20 cellular contexts compared by ENCODE assay signal in genomic region chr12:104975621-104976343, GRCh38.
DNase-seq lines count a peak whose midpoint lies in the region; ATAC-seq and TF ChIP-seq lines count a peak whose summit lies in the region.
"Had no signal": no experiment of that assay in that cellular context is flagged by ENCODE, and none has a peak within 500 bp of the region (broad histone marks: within the 10 kb centered on the region; RNA-seq: fewer than 3 reads in every experiment).

No MANE protein-coding gene starts in this region.

- H4K20me1 ChIP-seq in OCI-LY3 (ENCODE audit: insufficient read depth, low read length) = no peaks in the 10 kb centered on the region

- H3K36me3 ChIP-seq in ACC112 (ENCODE audit: insufficient read depth, low read length) (no peaks in the 10 kb centered on the region), OCI-LY3 (replicated peaks; ENCODE audit: low read depth, low read length) (no peaks in the 10 kb centered on the region)
- no peaks in the 10 kb centered on the region for H3K36me3 ChIP-seq in effector memory CD4-positive, alpha-beta T cell (ENCODE audit: control insufficient read depth, insufficient read depth, low read length)
- H3K36me3 ChIP-seq: cardiac muscle cell, left ventricle myocardium inferior, spleen had no signal

- H2AFZ ChIP-seq in ACC112 (ENCODE audit: low read length, unreplicated experiment) (no peak overlapping the region), OCI-LY3 (ENCODE audit: low read depth, low read length) (no peak overlapping the region)

- no peak for ATAC-seq in GM18519 (IDR thresholded peaks at IDR 0.05; ENCODE audit: low FRiP score, unreplicated experiment)
- ATAC-seq: activated CD8-positive, alpha-beta memory T cell treated with anti-CD3 and anti-CD28 coated beads, Interleukin-2, amount 10 ng/mL, durations not matched to agents 7 days and 5 days; Panc1 had no signal

- H3K79me2 ChIP-seq in ACC112 (ENCODE audit: control insufficient read depth, insufficient read depth, low read length, unreplicated experiment) = no peaks in the 10 kb centered on the region
- no peaks in the 10 kb centered on the region for H3K79me2 ChIP-seq in OCI-LY3 (ENCODE audit: low read length)

- no peaks in the 10 kb centered on the region for H3K27me3 ChIP-seq in ACC112 (ENCODE audit: insufficient read depth, low read length)
- no peaks in the 10 kb centered on the region for H3K27me3 ChIP-seq in OCI-LY3 (ENCODE audit: low read depth, low read length)
- no peaks in the 10 kb centered on the region for H3K27me3 ChIP-seq in effector memory CD4-positive, alpha-beta T cell (replicated peaks; ENCODE audit: control insufficient read depth, insufficient read depth, low read length, poor library complexity, severe bottlenecking)
- H3K27me3 ChIP-seq: cardiac muscle cell, spleen had no signal

- H3K9me3 ChIP-seq in OCI-LY3 (ENCODE audit: insufficient read depth, low read length) = no peaks in the 10 kb centered on the region
- H3K9me3 ChIP-seq in effector memory CD4-positive, alpha-beta T cell (ENCODE audit: control insufficient read depth, low read length) = no peaks in the 10 kb centered on the region
- H3K9me3 ChIP-seq: left ventricle myocardium inferior, spleen had no signal

- peak overlapping the region; percentile 42 for H3K4me2 ChIP-seq in OCI-LY3 (ENCODE audit: low read length)

- H3K4me3 ChIP-seq in ACC112 (ENCODE audit: low read depth, low read length) = no peak overlapping the region
- H3K4me3 ChIP-seq in OCI-LY3 (ENCODE audit: low read length) = no peak overlapping the region
- no peak overlapping the region for H3K4me3 ChIP-seq in effector memory CD4-positive, alpha-beta T cell (ENCODE audit: insufficient read depth, low read depth, low read length, poor library complexity, severe bottlenecking)
- H3K4me3 ChIP-seq: cardiac muscle cell, left ventricle myocardium inferior, spleen had no signal

- peak; percentile 35 for DNase-seq in HCEC 1CT
- no peak for DNase-seq in epithelial cell of prostate (ENCODE audit: low read depth, low spot score)
- no peak for DNase-seq in effector memory CD4-positive, alpha-beta T cell
- DNase-seq in DMS153 (lab: John Stamatoyannopoulos, UW) = no peak
- DNase-seq in substantia nigra (lab: John Stamatoyannopoulos, UW) = no peak
- DNase-seq: activated CD4-positive, CD25-positive, alpha-beta regulatory T cell; activated CD8-positive, alpha-beta memory T cell treated with anti-CD3 and anti-CD28 coated beads, Interleukin-2, amount 10 ng/mL, durations not matched to agents 7 days and 5 days; activated naive CD4-positive, alpha-beta T cell treated with Interleukin-2 at 50 U/mL for 16 hours; COR-L47; GDM1; left ventricle myocardium inferior; NCI-H1930; NCI-H510A treated with DMSO at 0.1 percent for 48 hours; spleen; stimulated activated naive CD4-positive, alpha-beta T cell had no signal

- no peak overlapping the region for H3K9ac ChIP-seq in OCI-LY3 (ENCODE audit: low read length)

- peaks cover 30% of the 10 kb centered on the region for H3K4me1 ChIP-seq in ACC112 (ENCODE audit: control insufficient read depth, insufficient read depth, low read length, unreplicated experiment)
- H3K4me1 ChIP-seq in OCI-LY3 (ENCODE audit: low read length) = peaks cover 44% of the 10 kb centered on the region
- H3K4me1 ChIP-seq in effector memory CD4-positive, alpha-beta T cell (ENCODE audit: control insufficient read depth, insufficient read depth, low read length, poor library complexity, severe bottlenecking) = no peaks in the 10 kb centered on the region
- H3K4me1 ChIP-seq: left ventricle myocardium inferior had no signal

- H3K27ac ChIP-seq in ACC112 (ENCODE audit: low read depth, low read length) = peak overlapping the region; percentile 38; the same call in 1 of the 2 replicates
- H3K27ac ChIP-seq in OCI-LY3 (ENCODE audit: low read length) = peak overlapping the region; percentile 54
- peak overlapping the region; percentile 76 for H3K27ac ChIP-seq in epithelial cell of prostate
- no peak overlapping the region for H3K27ac ChIP-seq in effector memory CD4-positive, alpha-beta T cell (ENCODE audit: insufficient read depth, low read length, poor library complexity, severe bottlenecking)
- H3K27ac ChIP-seq in substantia nigra (ENCODE audit: low read depth, low read length, poor library complexity, severe bottlenecking) = no peak overlapping the region
- H3K27ac ChIP-seq: cardiac muscle cell, left ventricle myocardium inferior had no signal

- TF ChIP-seq CTCF in OCI-LY3 (IDR thresholded peaks at IDR 0.05; ENCODE audit: low read depth, low read length) = no peak

Comparison
In these comparisons a context has a peak if more than half of its experiments do, and no peak if none do; other contexts are left out.
1. H3K27ac ChIP-seq: peak in ACC112 (single experiment), OCI-LY3 (single experiment) and epithelial cell of prostate (single experiment); none in effector memory CD4-positive, alpha-beta T cell (single experiment) and substantia nigra (single experiment).